In the genomic region with DNA sequence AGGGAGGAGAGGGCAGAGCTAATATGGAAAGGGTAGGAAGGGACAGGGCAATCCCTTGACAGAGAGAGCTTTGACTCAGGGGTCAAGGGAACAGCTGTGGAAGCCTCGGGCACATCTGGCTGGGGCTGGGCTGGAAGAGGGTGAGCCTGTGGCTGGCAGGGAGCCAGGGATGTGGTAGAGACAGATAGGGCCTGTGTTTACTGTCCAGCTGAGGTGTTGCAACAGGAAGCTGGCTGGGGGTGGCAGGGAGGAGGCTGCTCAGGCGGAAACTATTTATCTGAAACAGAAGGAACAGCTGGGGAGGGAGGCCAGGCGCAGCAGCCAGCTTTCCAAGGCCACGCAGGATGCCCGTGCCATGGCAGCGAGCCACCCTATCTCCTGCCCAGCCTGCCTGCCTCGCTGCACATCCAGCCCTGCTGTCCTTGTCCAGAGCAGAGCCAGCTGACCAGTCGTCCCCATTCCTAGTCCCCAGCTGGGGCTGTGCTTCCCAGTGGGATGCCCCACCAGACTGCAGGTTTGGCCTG, we compare ENCODE assay signal across 8 cellular contexts.
DNase-seq lines count a peak whose midpoint lies in the region; ATAC-seq lines count a peak whose summit lies in the region.

No MANE protein-coding gene starts in this region.

- H4K8ac ChIP-seq in mesenchymal stem cell (ENCODE audit: low read length) = peak overlapping the region; percentile 71

- H4K91ac ChIP-seq in mesenchymal stem cell (ENCODE audit: low read length) = peak overlapping the region; percentile 76

- peak overlapping the region; percentile 11 for H2AK5ac ChIP-seq in mesenchymal stem cell (ENCODE audit: low read length, severe bottlenecking)

- no peaks in the 10 kb centered on the region for H3K27me3 ChIP-seq in mesenchymal stem cell (ENCODE audit: control insufficient read depth in 1 of 2, insufficient read depth in 1 of 2, low read length in 2 of 2)

- peak overlapping the region in 1 of 2 experiments; percentile 89 for H3K14ac ChIP-seq in mesenchymal stem cell (ENCODE audit: low read length in 2 of 2)

- H3K18ac ChIP-seq in mesenchymal stem cell (ENCODE audit: low read depth in 1 of 2, low read length in 2 of 2) = peak overlapping the region; percentile 31 to 96

- H3K4me2 ChIP-seq in mesenchymal stem cell (ENCODE audit: low read length, poor library complexity, severe bottlenecking) = no peak overlapping the region

- no peaks in the 10 kb centered on the region for H3K79me1 ChIP-seq in mesenchymal stem cell (replicated peaks; ENCODE audit: low read length, poor library complexity, severe bottlenecking)

- H3K4me3 ChIP-seq in mesenchymal stem cell (ENCODE audit: insufficient read depth in 1 of 2, low read depth in 1 of 2, low read length in 2 of 2) = no peak overlapping the region

- peaks cover 21% of the 10 kb centered on the region for H3K9me3 ChIP-seq in mesenchymal stem cell (ENCODE audit: control insufficient read depth, low read length)

- H3K23ac ChIP-seq in mesenchymal stem cell (ENCODE audit: low read length in 2 of 2) = no peak overlapping the region

- peak overlapping the region; percentile 12 for H3K27ac ChIP-seq in mesenchymal stem cell (ENCODE audit: low read length, poor library complexity, severe bottlenecking)

- H3K9ac ChIP-seq in mesenchymal stem cell (ENCODE audit: low read length) = peak overlapping the region; percentile 29

- H3K36me3 ChIP-seq in mesenchymal stem cell (ENCODE audit: control insufficient read depth in 1 of 2, insufficient read depth in 2 of 2, low read depth in 1 of 2, low read length in 2 of 2) = no peaks in the 10 kb centered on the region

- DNase-seq in EL (peak; percentile 94), NCI-H69 (lab: John Stamatoyannopoulos, UW) (peak; percentile 70), dedifferentiated amniotic fluid mesenchymal stem cell (ENCODE audit: extremely low spot score) (peak; percentile 49), mesenchymal stem cell (peak; percentile 94)
- no peak for DNase-seq in stimulated activated naive CD8-positive, alpha-beta T cell treated with anti-CD3 and anti-CD28 coated beads, Interleukin-15, Interleukin-2, amounts not matched to agents 100 U/mL and 50 U/mL, for 24 hours

- H3K4ac ChIP-seq in mesenchymal stem cell (ENCODE audit: low read depth in 1 of 2, low read length in 2 of 2) = peak overlapping the region; percentile 27 to 64

- peak overlapping the region; percentile 60 to 99 for H2BK12ac ChIP-seq in mesenchymal stem cell (ENCODE audit: low read length in 2 of 2)

- H2BK120ac ChIP-seq in mesenchymal stem cell (ENCODE audit: low read depth, low read length) = peak overlapping the region; percentile 83

- H2BK15ac ChIP-seq in mesenchymal stem cell (ENCODE audit: low read depth, poor library complexity, severe bottlenecking) = peak overlapping the region; percentile 44

- H2AFZ ChIP-seq in mesenchymal stem cell (ENCODE audit: low read depth, low read length) = no peak overlapping the region

- peaks cover 32% of the 10 kb centered on the region for H3K4me1 ChIP-seq in mesenchymal stem cell (ENCODE audit: control insufficient read depth, insufficient read depth, low read depth, low read length)

- no peak for ATAC-seq in HG02623 (IDR thresholded peaks at IDR 0.05; ENCODE audit: unreplicated experiment)
- no peak for ATAC-seq in HG03460 (IDR thresholded peaks at IDR 0.05; ENCODE audit: unreplicated experiment)
- ATAC-seq in stimulated activated naive CD8-positive, alpha-beta T cell treated with anti-CD3 and anti-CD28 coated beads, Interleukin-15, Interleukin-2, amounts not matched to agents 100 U/mL and 50 U/mL, for 24 hours = no peak
- ATAC-seq in GM19328 (IDR thresholded peaks at IDR 0.05; ENCODE audit: unreplicated experiment) = no peak

- WGBS in mesenchymal stem cell = 30% methylated on average over 8 of the region's 8 CpGs

- H2BK5ac ChIP-seq in mesenchymal stem cell (ENCODE audit: low read depth, low read length, poor library complexity, severe bottlenecking) = no peak overlapping the region
